In genomic region chr4:139171878-139172691, GRCh38 we compare ENCODE assay signal across 11 cellular contexts. TPM values are rescaled to one million over a fixed set of nuclear protein-coding genes. Genes with fewer than 3 reads are reported as not detected.
DNase-seq lines count a peak whose midpoint lies in the region; ATAC-seq and TF ChIP-seq lines count a peak whose summit lies in the region.
"Had no signal": no experiment of that assay in that cellular context is flagged by ENCODE, and none has a peak within 500 bp of the region (broad histone marks: within the 10 kb centered on the region; RNA-seq: fewer than 3 reads in every experiment).

No MANE protein-coding gene starts in this region.

- H3K4me1 Mint-ChIP-seq in Calu3 (ENCODE audit: low read depth, unreplicated experiment) (peaks cover 7% of the 10 kb centered on the region), HFFc6 (ENCODE audit: low read depth) (peaks cover 43% of the 10 kb centered on the region)
- H3K4me1 Mint-ChIP-seq in stimulated activated memory B cell treated with anti-CD40 and anti-IgM and Interleukin-4, amounts not matched to agents 10 μg/mL and 1 μg/mL and 100 μg/mL, for 72 hours: peaks cover 35% of the 10 kb centered on the region

- ATAC-seq in SK-N-SH treated with all-trans-retinoic acid at 6 μM for 48 hours: peak; percentile 23
- no peak for ATAC-seq in stimulated activated memory B cell treated with anti-CD40 and anti-IgM and Interleukin-4, amounts not matched to agents 10 μg/mL and 1 μg/mL and 100 μg/mL, for 72 hours
- ATAC-seq: heart left ventricle had no signal

- intact Hi-C loops in Calu3 (cut with micrococcal nuclease; ENCODE audit: unreplicated experiment): loop anchor here (10.0 kb wide), 1 partner anchor 947 kb away; no protein-coding TSS in a partner anchor

- H3K4me3 Mint-ChIP-seq in Calu3 (ENCODE audit: low read depth, unreplicated experiment) (no peak overlapping the region), HFFc6 (peak overlapping the region; percentile 73)
- H3K4me3 Mint-ChIP-seq in stimulated activated memory B cell treated with anti-CD40 and anti-IgM and Interleukin-4, amounts not matched to agents 10 μg/mL and 1 μg/mL and 100 μg/mL, for 72 hours: no peak overlapping the region

- H3K36me3 Mint-ChIP-seq in Calu3 (ENCODE audit: insufficient read depth, unreplicated experiment) (peaks cover 15% of the 10 kb centered on the region), HFFc6 (ENCODE audit: low read depth) (no peaks in the 10 kb centered on the region)
- H3K36me3 Mint-ChIP-seq in stimulated activated memory B cell treated with anti-CD40 and anti-IgM and Interleukin-4, amounts not matched to agents 10 μg/mL and 1 μg/mL and 100 μg/mL, for 72 hours: no peaks in the 10 kb centered on the region

- TF ChIP-seq CTCF in Calu3 (IDR thresholded peaks at IDR 0.05; ENCODE audit: unreplicated experiment): no peak
- no peak for TF ChIP-seq CTCF in HFFc6 (IDR thresholded peaks at IDR 0.05)

- H3K9me3 Mint-ChIP-seq in Calu3 (ENCODE audit: low read depth, unreplicated experiment) (no peaks in the 10 kb centered on the region), HFFc6 (no peaks in the 10 kb centered on the region)
- H3K9me3 Mint-ChIP-seq in stimulated activated memory B cell treated with anti-CD40 and anti-IgM and Interleukin-4, amounts not matched to agents 10 μg/mL and 1 μg/mL and 100 μg/mL, for 72 hours: no peaks in the 10 kb centered on the region

- peak overlapping the region; percentile 76 for H3K27ac Mint-ChIP-seq in Calu3 (ENCODE audit: unreplicated experiment)
- H3K27ac Mint-ChIP-seq in HFFc6: peak overlapping the region; percentile 63
- H3K27ac Mint-ChIP-seq in stimulated activated memory B cell treated with anti-CD40 and anti-IgM and Interleukin-4, amounts not matched to agents 10 μg/mL and 1 μg/mL and 100 μg/mL, for 72 hours: no peak overlapping the region

- no TSS peak for BruUV-seq in Calu3 (replicated peaks; lab: Mats Ljungman, UMichigan)

- H3K27me3 Mint-ChIP-seq in Calu3 (ENCODE audit: unreplicated experiment) (no peaks in the 10 kb centered on the region), HFFc6 (ENCODE audit: insufficient read depth) (no peaks in the 10 kb centered on the region; the same call in 1 of the 2 replicates)
- H3K27me3 Mint-ChIP-seq in stimulated activated memory B cell treated with anti-CD40 and anti-IgM and Interleukin-4, amounts not matched to agents 10 μg/mL and 1 μg/mL and 100 μg/mL, for 72 hours: no peaks in the 10 kb centered on the region

- CTCF ChIA-PET in Calu3 (lab: Charles Lee): no interaction called here

- DNase-seq in Calu3 (no peak), HFFc6 (peak; percentile 64), glomerular visceral epithelial cell (ENCODE audit: extremely low spot score) (peak; percentile 54), pons (ENCODE audit: low spot score) (no peak), cerebellar nuclear complex (lab: John Stamatoyannopoulos, UW) (no peak), COLO829 (ENCODE audit: low spot score) (no peak)
- DNase-seq: activated gamma-delta T cell treated with Interleukin-2 at 50 U/mL for 16 hours, heart left ventricle, ovary had no signal

TF ChIP-seq in SK-N-SH treated with all-trans-retinoic acid at 6 μM for 48 hours, 23 proteins besides CTCF, POLR2A, EP300 and RAD21:
- TF ChIP-seq SNAI2 (CRISPR knock-in tag; IDR thresholded peaks at IDR 0.05): no peak
- TF ChIP-seq PPARA (CRISPR knock-in tag; IDR thresholded peaks at IDR 0.05; ENCODE audit: borderline replicate concordance): no peak
- TF ChIP-seq GLIS3 (CRISPR knock-in tag; IDR thresholded peaks at IDR 0.05): no peak
- no peak for TF ChIP-seq CSRNP3 (CRISPR knock-in tag; IDR thresholded peaks at IDR 0.05)

RNA-seq across cellular contexts. Expression of gene ELF2, which starts 4.9 kb away (rescaled TPM):
- total RNA-seq in Calu3 (2022): 25.2 and 27.8 TPM in 2 replicates
- 10 to 100 TPM; 17.6 to 23.3 (median 21.1) TPM for total RNA-seq in HFFc6 (2021; fragmentation: NEBNext Ultra II Directional; extraction: Animal tissue kit (Norgen Biotek cat#: 25700))

Comparison
In these comparisons a context has a peak if more than half of its experiments do, and no peak if none do; other contexts are left out.
1. DNase-seq: peak in HFFc6 (single experiment) and glomerular visceral epithelial cell (single experiment); none in Calu3 (single experiment), pons (single experiment), cerebellar nuclear complex (0 of 2) and COLO829 (single experiment).